8 cellular contexts compared by ENCODE assay signal in genomic region chr1:228141871-228142615, GRCh38. TPM values are rescaled to one million over a fixed set of nuclear protein-coding genes. Genes with fewer than 3 reads are reported as not detected.
A peak's percentile ranks its signal among the peaks of the same experiment; 100 is the strongest.
DNase-seq lines count a peak whose midpoint lies in the region; ATAC-seq and TF ChIP-seq lines count a peak whose summit lies in the region.

No MANE protein-coding gene starts in this region.

- H3K4me1 ChIP-seq in thoracic aorta (ENCODE audit: control insufficient read depth in 1 of 2, low read depth in 2 of 2), result peaks cover 37 to 42% of the 10 kb centered on the region in 2 donors

- no peaks in the 10 kb centered on the region for H3K9me3 Mint-ChIP-seq in activated T-cell treated with anti-CD3 and anti-CD28 coated beads, Interleukin-2, amount 50 U/mL, for 24 hours

- peak; percentile 32 for DNase-seq in activated T-cell treated with anti-CD3 and anti-CD28 coated beads, Interleukin-2, amount 50 U/mL, for 24 hours
- DNase-seq in activated T-cell treated with anti-CD3 and anti-CD28 coated beads for 4 hours, result no peak
- DNase-seq in activated CD8-positive, alpha-beta memory T cell treated with anti-CD3 and anti-CD28 coated beads, Interleukin-2, amount 50 U/mL, for 48 hours, result peak; percentile 59
- peak; percentile 14 to 29 for DNase-seq in left colon
- DNase-seq in thoracic aorta (ENCODE audit: low spot score), result no peak
- no peak for DNase-seq in NCI-H2081 treated with DMSO at 0.1 percent for 48 hours (lab: John Stamatoyannopoulos, UW)
- no peak for DNase-seq in omental fat pad (ENCODE audit: low spot score)

- peaks cover 61% of the 10 kb centered on the region for H3K36me3 Mint-ChIP-seq in activated T-cell treated with anti-CD3 and anti-CD28 coated beads, Interleukin-2, amount 50 U/mL, for 24 hours (ENCODE audit: low read depth)

- H3K27ac Mint-ChIP-seq in activated T-cell treated with anti-CD3 and anti-CD28 coated beads, Interleukin-2, amount 50 U/mL, for 24 hours, result peak overlapping the region; percentile 98

- no peaks in the 10 kb centered on the region for H3K27me3 ChIP-seq in thoracic aorta (replicated peaks; ENCODE audit: insufficient read depth)

- H3K36me3 ChIP-seq in thoracic aorta, result peaks cover 8% of the 10 kb centered on the region

- no peak for TF ChIP-seq CTCF in thoracic aorta (IDR thresholded peaks at IDR 0.05)
- TF ChIP-seq CTCF in omental fat pad (IDR thresholded peaks at IDR 0.05), result no peak

- no peak for ATAC-seq in left colon
- no peak for ATAC-seq in thoracic aorta (ENCODE audit: insufficient number of reproducible peaks, low FRiP score, low read depth)
- ATAC-seq in HG02642 (IDR thresholded peaks at IDR 0.05; ENCODE audit: poor library complexity, unreplicated experiment), result no peak
- no peak for ATAC-seq in omental fat pad (ENCODE audit: low FRiP score)

- peaks cover 38% of the 10 kb centered on the region for H3K4me1 Mint-ChIP-seq in activated T-cell treated with anti-CD3 and anti-CD28 coated beads, Interleukin-2, amount 50 U/mL, for 24 hours (ENCODE audit: low read depth)

- no peaks in the 10 kb centered on the region for H3K27me3 Mint-ChIP-seq in activated T-cell treated with anti-CD3 and anti-CD28 coated beads, Interleukin-2, amount 50 U/mL, for 24 hours

- peak overlapping the region; percentile 97 for H3K4me3 ChIP-seq in thoracic aorta

- no peaks in the 10 kb centered on the region for H3K9me3 ChIP-seq in thoracic aorta

- H3K27ac ChIP-seq in thoracic aorta, result peak overlapping the region; percentile 92 to 96

- H3K4me3 Mint-ChIP-seq in activated T-cell treated with anti-CD3 and anti-CD28 coated beads, Interleukin-2, amount 50 U/mL, for 24 hours, result peak overlapping the region; percentile 99

- intact Hi-C loops in left colon (cut with DNase I, micrococcal nuclease), result no loop called here

RNA-seq across cellular contexts. Expression of gene GUK1, which starts 2.0 kb away (rescaled TPM):
- total RNA-seq in left colon (100 to 1,000 TPM; 175 to 176 TPM), thoracic aorta (100 to 1,000 TPM; 252 to 422 TPM), omental fat pad (100 to 1,000 TPM; 285 to 404 (median 308) TPM)

RNA-seq across cellular contexts. Expression of gene GJC2, which starts 7.7 kb away (rescaled TPM):
- total RNA-seq in left colon, result 1 to 10 TPM in 1 of 2 donors, under 1 TPM in 1; 0.49 to 1.5 TPM
- 1 to 10 TPM in 1 of 2 donors, under 1 TPM in 1; 0.95 to 3.6 TPM for total RNA-seq in thoracic aorta
- 1 to 10 TPM; 1.9 to 5.5 (median 2.9) TPM for total RNA-seq in omental fat pad

RNA-seq across cellular contexts. Expression of gene IBA57, which starts 23.6 kb away (rescaled TPM):
- 1 to 10 TPM; 9.3 to 9.4 TPM for total RNA-seq in left colon
- 10 to 100 TPM in 1 of 2 donors, 1 to 10 TPM in 1; 3.5 to 12.2 TPM for total RNA-seq in thoracic aorta
- total RNA-seq in omental fat pad, result 1 to 10 TPM; 5.1 to 7.6 (median 6.5) TPM

RNA-seq across cellular contexts. Expression of gene MRPL55, which starts 32.9 kb away (rescaled TPM):
- total RNA-seq in left colon (10 to 100 TPM; 31.9 to 32.9 TPM), thoracic aorta (10 to 100 TPM; 32.4 to 79.3 TPM), omental fat pad (10 to 100 TPM; 47.1 to 95.5 (median 71.7) TPM)

RNA-seq across cellular contexts. Expression of gene C1orf35, which starts 38.9 kb away (rescaled TPM):
- 10 to 100 TPM; 11.9 to 14.7 TPM for total RNA-seq in left colon
- total RNA-seq in thoracic aorta, result 1 to 10 TPM; 9.1 to 9.7 TPM
- total RNA-seq in omental fat pad, result 10 to 100 TPM in 2 of 4 donors, 1 to 10 TPM in 2; 5.1 to 17.2 (median 8.8) TPM

Comparison
In these comparisons a context has a peak if more than half of its experiments do, and no peak if none do; other contexts are left out.
1. DNase-seq: peak in activated T-cell treated with anti-CD3 and anti-CD28 coated beads, Interleukin-2, amount 50 U/mL, for 24 hours (single experiment), activated CD8-positive, alpha-beta memory T cell treated with anti-CD3 and anti-CD28 coated beads, Interleukin-2, amount 50 U/mL, for 48 hours (single experiment) and left colon (2 of 2); none in activated T-cell treated with anti-CD3 and anti-CD28 coated beads for 4 hours (single experiment), thoracic aorta (single experiment), NCI-H2081 treated with DMSO at 0.1 percent for 48 hours (single experiment) and omental fat pad (single experiment).